ENCODE assay signal across 17 cellular contexts in the genomic region with DNA sequence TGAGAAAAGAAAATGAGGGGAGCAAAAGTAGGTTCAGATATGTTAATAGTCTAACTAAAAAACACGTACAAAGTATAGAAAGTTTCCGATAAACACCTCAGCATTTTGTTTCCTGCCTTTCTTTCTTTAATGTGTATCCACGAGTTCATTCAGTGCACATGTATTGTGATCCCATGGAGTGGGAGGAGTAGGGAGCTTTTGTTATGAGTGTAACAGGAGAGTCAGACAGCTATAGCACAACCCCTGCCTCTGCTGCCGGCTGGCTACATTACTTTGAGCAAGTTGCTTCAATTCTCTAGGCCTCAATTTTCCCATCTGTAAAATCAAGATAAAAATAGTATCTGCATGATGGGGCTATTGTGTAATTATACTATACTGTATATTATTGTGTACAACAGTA.
"Had no signal": no experiment of that assay in that cellular context is flagged by ENCODE, and none has a peak within 500 bp of the region (broad histone marks: within the 10 kb centered on the region; RNA-seq: fewer than 3 reads in every experiment).

No MANE protein-coding gene starts in this region.

- DNase-seq: KBM-7, MV-4-11, NCI-H1048, NCI-H1105, NCI-H1436, NCI-H187, NCI-H2029, NCI-H2081 treated with DMSO at 0.1 percent for 48 hours, NCI-H2171, NCI-H345, NCI-H446 treated with DMSO at 0.1 percent for 48 hours, NCI-H510A treated with DMSO at 0.1 percent for 48 hours, NCI-H526, NCI-H774, Right ventricle myocardium superior, RPMI8226, SIG-M5 had no signal
